15 cellular contexts compared by ENCODE assay signal in genomic region chr16:4850211-4850610, GRCh38. TPM values are rescaled to one million over a fixed set of nuclear protein-coding genes. Genes with fewer than 3 reads are reported as not detected.
DNase-seq lines count a peak whose midpoint lies in the region; ATAC-seq and TF ChIP-seq lines count a peak whose summit lies in the region.
"Had no signal": no experiment of that assay in that cellular context is flagged by ENCODE, and none has a peak within 500 bp of the region (broad histone marks: within the 10 kb centered on the region; RNA-seq: fewer than 3 reads in every experiment).

No MANE protein-coding gene starts in this region.

- no TSS peak for BruUV-seq in Caco-2 (replicated peaks; lab: Mats Ljungman, UMichigan)

- peak; percentile 12 for DNase-seq in A172 (ENCODE audit: low spot score)
- DNase-seq in Caco-2, result no peak
- DNase-seq in activated T-helper 1 cell treated with anti-CD3 and anti-CD28 coated beads, Interleukin-12 subunit alpha, Interleukin-12 subunit beta, Interleukin-2, Interleukin-4 antibody, amounts not matched to agents 30 ng/mL and 10 ng/mL and 1 ng/mL, durations not matched to agents 14 hours and 24 hours and 36 hours (ENCODE audit: low spot score), result no peak
- DNase-seq in kidney glomerular epithelial cell (lab: John Stamatoyannopoulos, UW), result peak; percentile 5
- no peak for DNase-seq in CD1c-positive myeloid dendritic cell (ENCODE audit: extremely low spot score)
- no peak for DNase-seq in H4 (ENCODE audit: low spot score)
- DNase-seq: DMS53; mucosa of descending colon; NCI-H1436 treated with DMSO at 0.1 percent for 48 hours; stimulated activated CD4-positive, alpha-beta T cell treated with anti-CD3 and anti-CD28 coated beads, Interleukin-4, amount 100 ng/mL, for 1 hour; testis had no signal

- peak overlapping the region; percentile 35 for H3K4me3 Mint-ChIP-seq in Caco-2 (ENCODE audit: unreplicated experiment)
- H3K4me3 Mint-ChIP-seq in activated T-helper 1 cell treated with anti-CD3 and anti-CD28 coated beads, Interleukin-12 subunit alpha, Interleukin-12 subunit beta, Interleukin-2, Interleukin-4 antibody, amounts not matched to agents 30 ng/mL and 10 ng/mL and 1 ng/mL, durations not matched to agents 14 hours and 24 hours and 36 hours, result peak overlapping the region; percentile 58

- CTCF ChIA-PET in Caco-2 (lab: Charles Lee), result no interaction called here

- H3K4me3 ChIP-seq in Caco-2 (ENCODE audit: low read depth, low read length), result no peak overlapping the region
- H3K4me3 ChIP-seq in gastroesophageal sphincter, result no peak overlapping the region
- H3K4me3 ChIP-seq: mucosa of descending colon, testis had no signal

- WGBS in gastroesophageal sphincter (ENCODE audit: low coverage in 1 of 2), 2 donors, result 81 to 89% methylated on average over 2 of the region's 3 CpGs

- H3K4me1 ChIP-seq in Caco-2 (peaks cover 15% of the 10 kb centered on the region), gastroesophageal sphincter (peaks cover 5 to 64% (median 32%) of the 10 kb centered on the region in 3 donors)

- POLR2A ChIA-PET in Caco-2 (lab: Charles Lee), result no interaction called here

- H3K36me3 ChIP-seq in Caco-2 (ENCODE audit: control insufficient read depth, insufficient read depth, low read length), result no peaks in the 10 kb centered on the region
- peaks cover 0 to 30% of the 10 kb centered on the region in 2 donors for H3K36me3 ChIP-seq in gastroesophageal sphincter

- TF ChIP-seq CTCF in Caco-2 (IDR thresholded peaks at IDR 0.05; ENCODE audit: insufficient read depth in 1 of 2, low read depth in 1 of 2, low read length in 1 of 2, severe bottlenecking in 1 of 2, unreplicated experiment in 1 of 2), result no peak
- no peak for TF ChIP-seq CTCF in gastroesophageal sphincter (IDR thresholded peaks at IDR 0.05)

- no peaks in the 10 kb centered on the region for H3K9me3 ChIP-seq in Caco-2
- H3K9me3 ChIP-seq in gastroesophageal sphincter, result no peaks in the 10 kb centered on the region
- H3K9me3 ChIP-seq: mucosa of descending colon, testis had no signal

- ATAC-seq in HG02759 (IDR thresholded peaks at IDR 0.05; ENCODE audit: unreplicated experiment), result no peak
- ATAC-seq in gastroesophageal sphincter, result no peak
- ATAC-seq: HCT116, mucosa of descending colon had no signal

- H3K27me3 ChIP-seq in Caco-2 (replicated peaks; ENCODE audit: control insufficient read depth, insufficient read depth, low read length) (no peaks in the 10 kb centered on the region), gastroesophageal sphincter (no peaks in the 10 kb centered on the region)
- H3K27me3 ChIP-seq: testis had no signal

- H3K4me1 Mint-ChIP-seq in Caco-2 (ENCODE audit: low read depth, unreplicated experiment), result peaks cover 8% of the 10 kb centered on the region
- H3K4me1 Mint-ChIP-seq in activated T-helper 1 cell treated with anti-CD3 and anti-CD28 coated beads, Interleukin-12 subunit alpha, Interleukin-12 subunit beta, Interleukin-2, Interleukin-4 antibody, amounts not matched to agents 30 ng/mL and 10 ng/mL and 1 ng/mL, durations not matched to agents 14 hours and 24 hours and 36 hours (ENCODE audit: low read depth), result peaks cover 55% of the 10 kb centered on the region

- H3K27ac ChIP-seq in gastroesophageal sphincter, result no peak overlapping the region
- H3K27ac ChIP-seq: testis had no signal

- no peak for TF ChIP-seq POLR2A in gastroesophageal sphincter (IDR thresholded peaks at IDR 0.05)

- no peak for TF ChIP-seq EP300 in gastroesophageal sphincter (IDR thresholded peaks at IDR 0.05)

- no peaks in the 10 kb centered on the region for H3K27me3 Mint-ChIP-seq in Caco-2 (ENCODE audit: insufficient read depth, unreplicated experiment)
- no peaks in the 10 kb centered on the region for H3K27me3 Mint-ChIP-seq in activated T-helper 1 cell treated with anti-CD3 and anti-CD28 coated beads, Interleukin-12 subunit alpha, Interleukin-12 subunit beta, Interleukin-2, Interleukin-4 antibody, amounts not matched to agents 30 ng/mL and 10 ng/mL and 1 ng/mL, durations not matched to agents 14 hours and 24 hours and 36 hours (ENCODE audit: insufficient read depth)

- no peaks in the 10 kb centered on the region for H3K9me3 Mint-ChIP-seq in Caco-2 (ENCODE audit: unreplicated experiment)
- no peaks in the 10 kb centered on the region for H3K9me3 Mint-ChIP-seq in activated T-helper 1 cell treated with anti-CD3 and anti-CD28 coated beads, Interleukin-12 subunit alpha, Interleukin-12 subunit beta, Interleukin-2, Interleukin-4 antibody, amounts not matched to agents 30 ng/mL and 10 ng/mL and 1 ng/mL, durations not matched to agents 14 hours and 24 hours and 36 hours

- H3K36me3 Mint-ChIP-seq in Caco-2 (ENCODE audit: insufficient read depth, unreplicated experiment), result peaks cover 48% of the 10 kb centered on the region
- H3K36me3 Mint-ChIP-seq in activated T-helper 1 cell treated with anti-CD3 and anti-CD28 coated beads, Interleukin-12 subunit alpha, Interleukin-12 subunit beta, Interleukin-2, Interleukin-4 antibody, amounts not matched to agents 30 ng/mL and 10 ng/mL and 1 ng/mL, durations not matched to agents 14 hours and 24 hours and 36 hours (ENCODE audit: low read depth), result peaks cover 29% of the 10 kb centered on the region

- no peak overlapping the region for H3K27ac Mint-ChIP-seq in Caco-2 (ENCODE audit: unreplicated experiment)
- H3K27ac Mint-ChIP-seq in activated T-helper 1 cell treated with anti-CD3 and anti-CD28 coated beads, Interleukin-12 subunit alpha, Interleukin-12 subunit beta, Interleukin-2, Interleukin-4 antibody, amounts not matched to agents 30 ng/mL and 10 ng/mL and 1 ng/mL, durations not matched to agents 14 hours and 24 hours and 36 hours, result no peak overlapping the region

- intact Hi-C loops in Caco-2 (cut with micrococcal nuclease; ENCODE audit: unreplicated experiment), result no loop called here
- intact Hi-C loops in activated T-helper 1 cell treated with anti-CD3 and anti-CD28 coated beads, Interleukin-12 subunit alpha, Interleukin-12 subunit beta, Interleukin-2, Interleukin-4 antibody, amounts not matched to agents 30 ng/mL and 10 ng/mL and 1 ng/mL, durations not matched to agents 14 hours and 24 hours and 36 hours (cut with micrococcal nuclease), result no loop called here

RNA-seq across cellular contexts. Expression of gene UBN1, which starts 2.9 kb away (rescaled TPM):
- 40.8 and 41.0 TPM in 2 replicates for total RNA-seq in A172 (2014; rRNA removed; shearing (Covaris generic))
- total RNA-seq in Caco-2 (2022) (31.5 and 37.9 TPM in 2 replicates), gastroesophageal sphincter (10 to 100 TPM; 22.8 to 46.2 (median 28.0) TPM)
- 39.6 and 42.6 TPM in 2 replicates for total RNA-seq in activated T-helper 1 cell treated with anti-CD3 and anti-CD28 coated beads, Interleukin-12 subunit alpha, Interleukin-12 subunit beta, Interleukin-2, Interleukin-4 antibody, amounts not matched to agents 30 ng/mL and 10 ng/mL and 1 ng/mL, durations not matched to agents 14 hours and 24 hours and 36 hours
- total RNA-seq in H4 (2014; rRNA removed; shearing (Covaris generic)), result 12.7 and 14.5 TPM in 2 replicates

RNA-seq across cellular contexts. Expression of gene GLYR1, which starts 3.1 kb away (rescaled TPM):
- total RNA-seq in A172 (2014; rRNA removed; shearing (Covaris generic)), result 46.1 and 47.5 TPM in 2 replicates
- total RNA-seq in Caco-2 (2022) (112 and 117 TPM in 2 replicates), gastroesophageal sphincter (100 to 1,000 TPM in 2 of 4 donors, 10 to 100 TPM in 2; 86.0 to 129 (median 97.0) TPM)
- total RNA-seq in activated T-helper 1 cell treated with anti-CD3 and anti-CD28 coated beads, Interleukin-12 subunit alpha, Interleukin-12 subunit beta, Interleukin-2, Interleukin-4 antibody, amounts not matched to agents 30 ng/mL and 10 ng/mL and 1 ng/mL, durations not matched to agents 14 hours and 24 hours and 36 hours, result 119 and 120 TPM in 2 replicates
- total RNA-seq in H4 (2014; rRNA removed; shearing (Covaris generic)), result 20.6 and 35.8 TPM in 2 replicates

RNA-seq across cellular contexts. Expression of gene ROGDI, which starts 47.8 kb away (rescaled TPM):
- total RNA-seq in A172 (2014; rRNA removed; shearing (Covaris generic)), result 25.8 and 33.3 TPM in 2 replicates
- total RNA-seq in Caco-2 (2022) (18.2 and 19.0 TPM in 2 replicates), gastroesophageal sphincter (10 to 100 TPM; 37.6 to 85.9 (median 62.6) TPM)
- total RNA-seq in activated T-helper 1 cell treated with anti-CD3 and anti-CD28 coated beads, Interleukin-12 subunit alpha, Interleukin-12 subunit beta, Interleukin-2, Interleukin-4 antibody, amounts not matched to agents 30 ng/mL and 10 ng/mL and 1 ng/mL, durations not matched to agents 14 hours and 24 hours and 36 hours, result 3.3 and 3.5 TPM in 2 replicates
- total RNA-seq in H4 (2014; rRNA removed; shearing (Covaris generic)), result 14.7 and 17.1 TPM in 2 replicates

RNA-seq across cellular contexts. Expression of gene SMIM22, which starts 55.0 kb away (rescaled TPM):
- not detected in 2 replicates for total RNA-seq in A172 (2014; rRNA removed; shearing (Covaris generic))
- total RNA-seq in Caco-2 (2022) (not detected in 2 replicates), gastroesophageal sphincter (not detected)
- total RNA-seq in activated T-helper 1 cell treated with anti-CD3 and anti-CD28 coated beads, Interleukin-12 subunit alpha, Interleukin-12 subunit beta, Interleukin-2, Interleukin-4 antibody, amounts not matched to agents 30 ng/mL and 10 ng/mL and 1 ng/mL, durations not matched to agents 14 hours and 24 hours and 36 hours, result not detected in 2 replicates
- total RNA-seq in H4 (2014; rRNA removed; shearing (Covaris generic)), result not detected in 2 replicates
- total RNA-seq: glomerular endothelial cell had no signal

Comparison
In these comparisons a context has a peak if more than half of its experiments do, and no peak if none do; other contexts are left out.
1. DNase-seq: peak in A172 (single experiment) and kidney glomerular epithelial cell (single experiment); none in Caco-2 (0 of 2), activated T-helper 1 cell treated with anti-CD3 and anti-CD28 coated beads, Interleukin-12 subunit alpha, Interleukin-12 subunit beta, Interleukin-2, Interleukin-4 antibody, amounts not matched to agents 30 ng/mL and 10 ng/mL and 1 ng/mL, durations not matched to agents 14 hours and 24 hours and 36 hours (single experiment), CD1c-positive myeloid dendritic cell (single experiment) and H4 (single experiment).